In the genomic region with DNA sequence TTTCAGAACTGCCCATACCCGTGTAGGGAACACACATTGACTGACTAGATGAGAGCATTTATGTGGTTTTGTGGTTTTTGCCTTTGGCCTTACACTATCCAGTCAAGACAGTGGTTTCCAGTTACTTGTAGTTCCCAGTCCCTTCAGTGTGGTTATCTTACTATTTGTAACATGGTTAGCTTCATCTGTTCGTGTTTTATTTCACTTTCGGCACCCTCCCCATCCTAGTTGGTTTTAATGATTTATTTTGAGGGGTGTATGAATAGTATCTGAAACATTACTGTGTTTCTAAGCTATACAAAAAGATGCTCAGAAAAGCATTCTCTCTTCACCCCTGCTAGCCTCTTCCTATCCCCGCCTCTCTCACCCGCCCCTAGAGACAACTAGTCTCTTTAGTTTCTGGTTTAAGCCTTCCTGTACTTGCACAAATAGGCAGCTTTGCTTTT, we compare ENCODE assay signal across 10 cellular contexts. TPM values are rescaled to one million over a fixed set of nuclear protein-coding genes. Genes with fewer than 3 reads are reported as not detected.
A peak's percentile ranks its signal among the peaks of the same experiment; 100 is the strongest.
DNase-seq lines count a peak whose midpoint lies in the region; ATAC-seq and TF ChIP-seq lines count a peak whose summit lies in the region.
"Had no signal": no experiment of that assay in that cellular context is flagged by ENCODE, and none has a peak within 500 bp of the region (broad histone marks: within the 10 kb centered on the region; RNA-seq: fewer than 3 reads in every experiment).

No MANE protein-coding gene starts in this region.

- no peak overlapping the region for H2AFZ ChIP-seq in SK-N-SH (ENCODE audit: low read depth)

- H3K4me3 ChIP-seq in SK-N-SH (ENCODE audit: low read depth in 2 of 2, low read length in 1 of 2) (no peak overlapping the region), SJCRH30 (no peak overlapping the region), skeletal muscle tissue (ENCODE audit: low read length in 3 of 3) (no peak overlapping the region)
- H3K4me3 ChIP-seq in effector memory CD4-positive, alpha-beta T cell (ENCODE audit: insufficient read depth, low read depth, low read length, poor library complexity, severe bottlenecking): no peak overlapping the region
- H3K4me3 ChIP-seq: A549, SK-N-MC had no signal

- CTCF ChIA-PET in SK-N-SH (lab: Yijun Ruan, JAX): interaction anchor here (1.3 to 7.6 kb wide), 2 partner anchors 15 to 446 kb away, joined by 4 to 67 read pairs; no protein-coding TSS in a partner anchor
- CTCF ChIA-PET in RWPE1 (lab: Yijun Ruan, JAX): interaction anchor here (0.9 to 2.4 kb wide), 2 partner anchors 15 to 153 kb away, joined by 3 to 11 read pairs; no protein-coding TSS in a partner anchor

- TF ChIP-seq RAD21 in SK-N-SH (IDR thresholded peaks at IDR 0.05; ENCODE audit: low read length): no peak

- no peaks in the 10 kb centered on the region for H3K79me2 ChIP-seq in SK-N-SH (ENCODE audit: insufficient read depth)

- no peaks in the 10 kb centered on the region; a peak in 2 of 4 replicates for H3K4me1 ChIP-seq in SK-N-SH (ENCODE audit: control insufficient read depth in 1 of 2, insufficient read depth in 2 of 2, low read depth in 1 of 2, low read length in 1 of 2)
- peaks cover 32% of the 10 kb centered on the region for H3K4me1 ChIP-seq in SJCRH30
- peaks cover 39 to 56% (median 45%) of the 10 kb centered on the region in 3 donors for H3K4me1 ChIP-seq in skeletal muscle tissue (ENCODE audit: control insufficient read depth in 3 of 3, insufficient read depth in 3 of 3, low read length in 3 of 3)
- peaks cover 3% of the 10 kb centered on the region for H3K4me1 ChIP-seq in effector memory CD4-positive, alpha-beta T cell (ENCODE audit: control insufficient read depth, insufficient read depth, low read length, poor library complexity, severe bottlenecking)
- H3K4me1 ChIP-seq: A549 had no signal

- POLR2A ChIA-PET in SK-N-SH (lab: Yijun Ruan, JAX): no interaction called here
- POLR2A ChIA-PET in RWPE1 (lab: Yijun Ruan, JAX; ENCODE audit: low non-redundant PET): no interaction called here

- H3K27ac ChIP-seq in SK-N-SH (ENCODE audit: low read depth in 2 of 2, low read length in 1 of 2): no peak overlapping the region
- peak overlapping the region; percentile 74; the same call in 1 of the 2 replicates for H3K27ac ChIP-seq in SJCRH30
- peak overlapping the region; percentile 34 for H3K27ac ChIP-seq in skeletal muscle tissue (ENCODE audit: low read depth, low read length)
- H3K27ac ChIP-seq in RWPE1: no peak overlapping the region
- H3K27ac ChIP-seq in effector memory CD4-positive, alpha-beta T cell (ENCODE audit: insufficient read depth, low read length, poor library complexity, severe bottlenecking): no peak overlapping the region
- H3K27ac ChIP-seq: A549, SK-N-MC had no signal

- TF ChIP-seq CTCF in SK-N-SH (IDR thresholded peaks at IDR 0.05) (no peak), RWPE1 (conservative IDR thresholded peaks at IDR 0.05; ENCODE audit: low read depth) (no peak)

- H3F3A ChIP-seq in SK-N-SH (replicated peaks; ENCODE audit: insufficient read depth): no peaks in the 10 kb centered on the region

- H3K27me3 ChIP-seq in SK-N-SH (ENCODE audit: insufficient read depth) (no peaks in the 10 kb centered on the region), SJCRH30 (no peaks in the 10 kb centered on the region), skeletal muscle tissue (ENCODE audit: control insufficient read depth in 3 of 3, insufficient read depth in 3 of 3, low read length in 3 of 3) (no peaks in the 10 kb centered on the region)
- no peaks in the 10 kb centered on the region for H3K27me3 ChIP-seq in effector memory CD4-positive, alpha-beta T cell (replicated peaks; ENCODE audit: control insufficient read depth, insufficient read depth, low read length, poor library complexity, severe bottlenecking)

- ATAC-seq in SK-N-SH treated with all-trans-retinoic acid at 6 μM for 48 hours: peak; percentile 42; the same call in 2 of the 3 replicates
- peak; percentile 72 for ATAC-seq in HG02970 (IDR thresholded peaks at IDR 0.05; ENCODE audit: low FRiP score, unreplicated experiment)
- ATAC-seq: A549 had no signal

- WGBS in SK-N-SH (ENCODE audit: low lambda C conversion rate): 89% methylated on average over 5 of the region's 5 CpGs

- TF ChIP-seq EP300 in SK-N-SH (IDR thresholded peaks at IDR 0.05; ENCODE audit: borderline replicate concordance in 1 of 2, low read depth in 1 of 2, low read length in 1 of 2): no peak

- no peak for DNase-seq in SK-N-SH
- peak; percentile 28 to 70 for DNase-seq in SJCRH30
- DNase-seq in RWPE1 (ENCODE audit: low spot score): no peak
- no peak for DNase-seq in epidermal melanocyte (ENCODE audit: insufficient read length, low spot score)
- DNase-seq in effector memory CD4-positive, alpha-beta T cell: no peak

- H3K36me3 ChIP-seq in SK-N-SH (replicated peaks in 1 of 2; ENCODE audit: control insufficient read depth in 1 of 2, insufficient read depth in 2 of 2, low read length in 1 of 2): peaks cover 13 to 32% of the 10 kb centered on the region in 2 experiments
- 0 out of 2 replicates have a peak, but pooled peaks cover 9% of the 10 kb centered on the region for H3K36me3 ChIP-seq in SJCRH30
- peaks cover 3 to 12% (median 11%) of the 10 kb centered on the region in 3 donors for H3K36me3 ChIP-seq in skeletal muscle tissue (ENCODE audit: control insufficient read depth in 3 of 3, insufficient read depth in 3 of 3, low read length in 3 of 3)
- H3K36me3 ChIP-seq in effector memory CD4-positive, alpha-beta T cell (ENCODE audit: control insufficient read depth, insufficient read depth, low read length): no peaks in the 10 kb centered on the region

- no peak overlapping the region for H3K4me2 ChIP-seq in SK-N-SH
- H3K4me2 ChIP-seq: A549 had no signal

- no peak overlapping the region for H3K9ac ChIP-seq in SK-N-SH
- no peak overlapping the region for H3K9ac ChIP-seq in skeletal muscle tissue (ENCODE audit: low read depth in 1 of 3, low read length in 3 of 3)

- no peaks in the 10 kb centered on the region for H3K9me2 ChIP-seq in SK-N-SH

- H3K9me3 ChIP-seq in SK-N-SH (no peaks in the 10 kb centered on the region), SJCRH30 (replicated peaks) (no peaks in the 10 kb centered on the region), skeletal muscle tissue (ENCODE audit: control insufficient read depth in 3 of 3, low read length in 3 of 3) (no peaks in the 10 kb centered on the region)
- H3K9me3 ChIP-seq in effector memory CD4-positive, alpha-beta T cell (ENCODE audit: control insufficient read depth, low read length): no peaks in the 10 kb centered on the region
- H3K9me3 ChIP-seq: A549 had no signal

- H4K20me1 ChIP-seq in SK-N-SH (ENCODE audit: insufficient read depth): no peaks in the 10 kb centered on the region

TF ChIP-seq in SK-N-SH treated with all-trans-retinoic acid at 6 μM for 48 hours, 23 proteins besides CTCF, POLR2A, EP300 and RAD21 (continues in another document):
- no peak for TF ChIP-seq ZNF70 (CRISPR knock-in tag; IDR thresholded peaks at IDR 0.05)
- no peak for TF ChIP-seq OSR1 (CRISPR knock-in tag; IDR thresholded peaks at IDR 0.05)
- TF ChIP-seq ZC3H10 (CRISPR knock-in tag; IDR thresholded peaks at IDR 0.05): no peak
- TF ChIP-seq, protein P1, sequence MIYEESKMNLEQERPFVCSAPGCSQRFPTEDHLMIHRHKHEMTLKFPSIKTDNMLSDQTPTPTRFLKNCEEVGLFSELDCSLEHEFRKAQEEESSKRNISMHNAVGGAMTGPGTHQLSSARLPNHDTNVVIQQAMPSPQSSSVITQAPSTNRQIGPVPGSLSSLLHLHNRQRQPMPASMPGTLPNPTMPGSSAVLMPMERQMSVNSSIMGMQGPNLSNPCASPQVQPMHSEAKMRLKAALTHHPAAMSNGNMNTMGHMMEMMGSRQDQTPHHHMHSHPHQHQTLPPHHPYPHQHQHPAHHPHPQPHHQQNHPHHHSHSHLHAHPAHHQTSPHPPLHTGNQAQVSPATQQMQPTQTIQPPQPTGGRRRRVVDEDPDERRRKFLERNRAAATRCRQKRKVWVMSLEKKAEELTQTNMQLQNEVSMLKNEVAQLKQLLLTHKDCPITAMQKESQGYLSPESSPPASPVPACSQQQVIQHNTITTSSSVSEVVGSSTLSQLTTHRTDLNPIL (CRISPR knock-in tag; IDR thresholded peaks at IDR 0.05; ENCODE audit: low read depth): no peak
- TF ChIP-seq TOX (CRISPR knock-in tag; IDR thresholded peaks at IDR 0.05; ENCODE audit: borderline replicate concordance): no peak
- TF ChIP-seq GLIS3 (CRISPR knock-in tag; IDR thresholded peaks at IDR 0.05): no peak
- TF ChIP-seq ZNF565 (CRISPR knock-in tag; conservative IDR thresholded peaks at IDR 0.05; ENCODE audit: low read depth): no peak
- TF ChIP-seq RARB (CRISPR knock-in tag; IDR thresholded peaks at IDR 0.05): no peak
- no peak for TF ChIP-seq TCF4 (CRISPR knock-in tag; IDR thresholded peaks at IDR 0.05; ENCODE audit: borderline replicate concordance)
- no peak for TF ChIP-seq ISL1 (CRISPR knock-in tag; IDR thresholded peaks at IDR 0.05)

TF ChIP-seq in SK-N-SH, 30 proteins besides CTCF, POLR2A, EP300 and RAD21 (continues in another document):
- TF ChIP-seq NFIC (IDR thresholded peaks at IDR 0.05; ENCODE audit: borderline replicate concordance): no peak
- no peak for TF ChIP-seq YY1 (IDR thresholded peaks at IDR 0.05; ENCODE audit: low read depth)
- no peak for TF ChIP-seq GABPA (IDR thresholded peaks at IDR 0.05; ENCODE audit: low read depth)
- TF ChIP-seq RFX5 (IDR thresholded peaks at IDR 0.05; ENCODE audit: low read length): no peak

RNA-seq across cellular contexts. Expression of a gene that starts 14.1 kb away (rescaled TPM):
- 5.1 and 6.1 TPM in 2 replicates for polyA plus RNA-seq in SK-N-SH (2012; rRNA removed)
- 3.2 and 4.7 TPM in 2 replicates for polyA plus RNA-seq in SK-N-SH (2012; cell fraction: cytosol; rRNA removed)
- polyA plus RNA-seq in SK-N-SH (2012; cell fraction: nucleus; rRNA removed): 14.2 and 18.0 TPM in 2 replicates
- total RNA-seq in SJCRH30 (2014; rRNA removed; shearing (Covaris generic)): 7.5 and 7.7 TPM in 2 replicates
- total RNA-seq in skeletal muscle tissue: 11.0 TPM

Comparison
In these comparisons a context has a peak if more than half of its experiments do, and no peak if none do; other contexts are left out.
1. DNase-seq: peak in SJCRH30 (2 of 2); none in SK-N-SH (single experiment), RWPE1 (single experiment), epidermal melanocyte (single experiment) and effector memory CD4-positive, alpha-beta T cell (0 of 3).
2. H3K27ac ChIP-seq: peak in SJCRH30 (single experiment) and skeletal muscle tissue (single experiment); none in SK-N-SH (0 of 2), RWPE1 (single experiment) and effector memory CD4-positive, alpha-beta T cell (single experiment).